Comparison of ENCODE assay signal across 13 cellular contexts in the genomic region with DNA sequence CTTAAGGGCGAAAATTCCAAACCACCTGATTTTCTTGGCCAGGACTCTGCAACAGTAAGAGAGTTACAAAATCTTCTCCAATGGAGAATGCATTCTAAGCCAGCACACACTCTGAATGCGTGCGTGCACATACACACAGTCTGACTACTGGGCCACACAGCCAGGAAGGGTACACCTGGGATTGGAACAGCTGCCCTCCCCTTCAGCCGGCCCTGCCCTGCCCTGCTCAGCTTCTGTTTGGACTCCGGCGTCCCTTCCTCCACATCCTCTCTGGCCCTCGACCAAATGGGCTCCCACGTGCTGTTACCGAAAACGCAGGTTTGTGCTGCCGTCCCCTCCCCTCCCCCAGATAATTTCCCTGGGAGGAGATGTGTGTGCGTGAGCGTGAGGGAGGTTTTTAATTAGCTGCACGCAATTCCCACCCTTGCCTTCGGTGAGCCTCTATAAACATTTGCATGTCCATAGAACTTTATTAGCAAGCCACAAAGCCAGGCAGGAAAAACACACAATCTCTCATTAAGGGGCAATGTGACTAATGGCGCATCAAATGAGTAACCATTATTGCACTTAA. TPM values are rescaled to one million over a fixed set of nuclear protein-coding genes. Genes with fewer than 3 reads are reported as not detected.
DNase-seq lines count a peak whose midpoint lies in the region; ATAC-seq, FAIRE-seq and TF ChIP-seq lines count a peak whose summit lies in the region.
"Had no signal": no experiment of that assay in that cellular context is flagged by ENCODE, and none has a peak within 500 bp of the region (broad histone marks: within the 10 kb centered on the region; RNA-seq: fewer than 3 reads in every experiment).

No MANE protein-coding gene starts in this region.

- H3K9ac ChIP-seq in H1 (replicated peaks in 1 of 4; ENCODE audit: extremely low read depth in 1 of 4, low read depth in 3 of 4, low read length in 3 of 4) = 0 out of 7 replicates have a peak overlapping the region, but pooled peaks of 1 of the 4 experiments have one; percentile 27

- 0 out of 2 replicates have a peak overlapping the region, but pooled peaks have one; percentile 80 for H2BK20ac ChIP-seq in H1 (ENCODE audit: low read length)

- 0 out of 2 replicates have a peak overlapping the region, but pooled peaks have one; percentile 55 for H2BK12ac ChIP-seq in H1 (ENCODE audit: low read depth, low read length)

- peaks cover 17% of the 10 kb centered on the region for H3K4me1 Mint-ChIP-seq in activated CD4-positive, alpha-beta T cell treated with anti-CD3 and anti-CD28 coated beads, Interleukin-2, amount 10 ng/mL, durations not matched to agents 7 days and 5 days
- peaks cover 10% of the 10 kb centered on the region for H3K4me1 Mint-ChIP-seq in activated CD4-positive, alpha-beta T cell treated with anti-CD3 and anti-CD28 coated beads for 36 hours
- peaks cover 50% of the 10 kb centered on the region for H3K4me1 Mint-ChIP-seq in mesothelial cell of epicardium

- H3K27me3 Mint-ChIP-seq in activated CD4-positive, alpha-beta T cell treated with anti-CD3 and anti-CD28 coated beads, Interleukin-2, amount 10 ng/mL, durations not matched to agents 7 days and 5 days = no peaks in the 10 kb centered on the region
- no peaks in the 10 kb centered on the region for H3K27me3 Mint-ChIP-seq in activated CD4-positive, alpha-beta T cell treated with anti-CD3 and anti-CD28 coated beads for 36 hours
- no peaks in the 10 kb centered on the region for H3K27me3 Mint-ChIP-seq in mesothelial cell of epicardium (ENCODE audit: low read depth)
- H3K27me3 Mint-ChIP-seq: activated CD4-positive, alpha-beta memory T cell treated with anti-CD3 and anti-CD28 coated beads for 36 hours had no signal

- no peaks in the 10 kb centered on the region for H3K27me3 ChIP-seq in H1 (replicated peaks in 1 of 4; ENCODE audit: control insufficient read depth in 3 of 4, extremely low read depth in 1 of 4, insufficient read depth in 3 of 4, low read length in 3 of 4)
- no peaks in the 10 kb centered on the region for H3K27me3 ChIP-seq in uterus
- H3K27me3 ChIP-seq: left lung had no signal

- no peak for FAIRE-seq in H1 (lab: Jason Lieb, UNC)
- FAIRE-seq: GM12892 had no signal

- H3K4me3 ChIP-seq in H1 (ENCODE audit: extremely low read depth in 1 of 4, insufficient read depth in 2 of 4, low read depth in 3 of 4, low read length in 4 of 4) (no peak overlapping the region), uterus (no peak overlapping the region)
- H3K4me3 ChIP-seq: left lung had no signal

- no peak for DNase-seq in activated CD4-positive, alpha-beta T cell treated with anti-CD3 and anti-CD28 coated beads, Interleukin-2, amount 10 ng/mL, durations not matched to agents 7 days and 5 days
- no peak for DNase-seq in activated CD4-positive, alpha-beta T cell treated with anti-CD3 and anti-CD28 coated beads for 36 hours
- no peak for DNase-seq in H1 (ENCODE audit: low read depth in 1 of 2, low spot score in 2 of 2)
- DNase-seq in mesothelial cell of epicardium (ENCODE audit: low spot score in 2 of 2, unreplicated experiment in 2 of 2) = no peak
- no peak for DNase-seq in uterus
- no peak for DNase-seq in NCI-H187 (lab: John Stamatoyannopoulos, UW)
- no peak for DNase-seq in NCI-H2196 treated with DMSO at 0.1 percent for 48 hours (lab: John Stamatoyannopoulos, UW; ENCODE audit: unreplicated experiment)
- no peak for DNase-seq in dedifferentiated amniotic fluid mesenchymal stem cell (ENCODE audit: extremely low spot score)
- DNase-seq: activated CD4-positive, alpha-beta memory T cell treated with anti-CD3 and anti-CD28 coated beads for 36 hours; activated gamma-delta T cell treated with Interleukin-2 at 50 U/mL for 16 hours; NK-92 treated with Interleukin-12 subunit alpha and Interleukin-12 subunit beta, amount 100 ng/mL, for 24 hours had no signal

- intact Hi-C loops in activated CD4-positive, alpha-beta T cell treated with anti-CD3 and anti-CD28 coated beads for 36 hours (cut with DNase I, micrococcal nuclease) = no loop called here
- intact Hi-C loops in uterus (cut with DNase I; ENCODE audit: low total_unique reads) = loop anchor here (10.0 kb wide), 1 partner anchor 81 kb away; a partner anchor contains a TSS

- no peak overlapping the region for H3K56ac ChIP-seq in H1 (replicated peaks; ENCODE audit: insufficient read length, low read depth, low read length)

- H3K14ac ChIP-seq in H1 (ENCODE audit: insufficient read length) = no peak overlapping the region

- peaks cover 0 to 4% of the 10 kb centered on the region in 2 experiments; a peak in 1 of 4 replicates for H3K79me2 ChIP-seq in H1 (ENCODE audit: control insufficient read depth in 1 of 2, insufficient read depth in 2 of 2, low read length in 2 of 2)

- peak overlapping the region; percentile 93 for H4K91ac ChIP-seq in H1 (replicated peaks; ENCODE audit: insufficient read length, low read length)

- H4K20me1 ChIP-seq in H1 (replicated peaks in 1 of 2; ENCODE audit: control insufficient read depth in 1 of 2, insufficient read depth in 2 of 2, low read length in 2 of 2) = no peaks in the 10 kb centered on the region

- no peak for TF ChIP-seq EP300 in H1 (IDR thresholded peaks at IDR 0.05; ENCODE audit: borderline replicate concordance in 1 of 2, low read depth in 2 of 2, low read length in 2 of 2)

- H2AFZ ChIP-seq in H1 (ENCODE audit: low read length) = no peak overlapping the region

- H3K4ac ChIP-seq in H1 (replicated peaks; ENCODE audit: insufficient read length, low read depth, low read length) = peak overlapping the region; percentile 57

- H3K9me3 Mint-ChIP-seq in activated CD4-positive, alpha-beta T cell treated with anti-CD3 and anti-CD28 coated beads, Interleukin-2, amount 10 ng/mL, durations not matched to agents 7 days and 5 days = no peaks in the 10 kb centered on the region
- no peaks in the 10 kb centered on the region for H3K9me3 Mint-ChIP-seq in activated CD4-positive, alpha-beta T cell treated with anti-CD3 and anti-CD28 coated beads for 36 hours (ENCODE audit: low read depth)
- no peaks in the 10 kb centered on the region for H3K9me3 Mint-ChIP-seq in mesothelial cell of epicardium
- H3K9me3 Mint-ChIP-seq: activated CD4-positive, alpha-beta memory T cell treated with anti-CD3 and anti-CD28 coated beads for 36 hours had no signal

- 0 out of 2 replicates have a peak, but pooled peaks cover 2% of the 10 kb centered on the region for H3K23me2 ChIP-seq in H1 (ENCODE audit: low read depth, low read length)

- H3K18ac ChIP-seq in H1 (ENCODE audit: extremely low read depth, low read length) = peak overlapping the region; percentile 93

- TF ChIP-seq POLR2A in H1 (IDR thresholded peaks at IDR 0.05; ENCODE audit: control extremely low read depth in 1 of 2, low read depth in 2 of 2, low read length in 2 of 2) = no peak
- TF ChIP-seq POLR2A in uterus (IDR thresholded peaks at IDR 0.05) = no peak

- H3K36me3 ChIP-seq in H1 (ENCODE audit: control insufficient read depth in 2 of 4, insufficient read depth in 4 of 4, low read length in 3 of 4) (no peaks in the 10 kb centered on the region; a peak in 1 of 8 replicates), uterus (no peaks in the 10 kb centered on the region)
- H3K36me3 ChIP-seq: left lung had no signal

- H3K23ac ChIP-seq in H1 (ENCODE audit: insufficient read length) = no peak overlapping the region

- H3K4me2 ChIP-seq in H1 (ENCODE audit: insufficient read depth in 1 of 2, low read depth in 2 of 2, low read length in 2 of 2) = peak overlapping the region; percentile 30 to 31

- H3K27ac ChIP-seq in H1 (ENCODE audit: low read depth, low read length) = no peak overlapping the region
- H3K27ac ChIP-seq in uterus = peak overlapping the region; percentile 82 to 84

- WGBS in H1 (ENCODE audit: extremely low coverage in 1 of 2, insufficient coverage in 1 of 2, insufficient read length in 1 of 2, insufficient replicate concordance in 2 of 2, low coverage in 1 of 2, low lambda C conversion rate in 2 of 2, missing lambda C conversion rate in 1 of 2), 2 experiments = 44% methylated on average over 15 of the region's 16 CpGs; no CpG with 5 or more reads in 1 of the 2 experiments

- no peaks in the 10 kb centered on the region for H3K36me3 Mint-ChIP-seq in activated CD4-positive, alpha-beta T cell treated with anti-CD3 and anti-CD28 coated beads, Interleukin-2, amount 10 ng/mL, durations not matched to agents 7 days and 5 days (ENCODE audit: low read depth)
- H3K36me3 Mint-ChIP-seq in activated CD4-positive, alpha-beta T cell treated with anti-CD3 and anti-CD28 coated beads for 36 hours (ENCODE audit: low read depth) = no peaks in the 10 kb centered on the region
- H3K36me3 Mint-ChIP-seq in mesothelial cell of epicardium = no peaks in the 10 kb centered on the region
- H3K36me3 Mint-ChIP-seq: activated CD4-positive, alpha-beta memory T cell treated with anti-CD3 and anti-CD28 coated beads for 36 hours had no signal

- H3K79me1 ChIP-seq in H1 (ENCODE audit: low read depth, low read length) = peaks cover 13% of the 10 kb centered on the region

- no peak overlapping the region for H4K8ac ChIP-seq in H1 (ENCODE audit: extremely low read depth, insufficient read depth, low read length)

- peak overlapping the region; percentile 32 for H4K5ac ChIP-seq in H1 (ENCODE audit: insufficient read length, low read depth, low read length)

- no peak overlapping the region for H3K4me3 Mint-ChIP-seq in activated CD4-positive, alpha-beta T cell treated with anti-CD3 and anti-CD28 coated beads, Interleukin-2, amount 10 ng/mL, durations not matched to agents 7 days and 5 days
- H3K4me3 Mint-ChIP-seq in activated CD4-positive, alpha-beta T cell treated with anti-CD3 and anti-CD28 coated beads for 36 hours = no peak overlapping the region
- H3K4me3 Mint-ChIP-seq in mesothelial cell of epicardium = no peak overlapping the region
- H3K4me3 Mint-ChIP-seq: activated CD4-positive, alpha-beta memory T cell treated with anti-CD3 and anti-CD28 coated beads for 36 hours had no signal

- H3K9me3 ChIP-seq in H1 (ENCODE audit: insufficient read depth in 2 of 2, low read depth in 1 of 2, low read length in 1 of 2) (no peaks in the 10 kb centered on the region), uterus (no peaks in the 10 kb centered on the region)
- H3K9me3 ChIP-seq: left lung had no signal

- CTCF ChIA-PET in activated CD4-positive, alpha-beta T cell treated with anti-CD3 and anti-CD28 coated beads, Interleukin-2, amount 10 ng/mL, durations not matched to agents 7 days and 5 days (lab: Charles Lee) = interaction anchor here (0.6 to 1.1 kb wide), 3 partner anchors 69 to 391 kb away, joined by 3 to 4 read pairs (median 3); no protein-coding TSS in a partner anchor
- CTCF ChIA-PET in activated CD4-positive, alpha-beta T cell treated with anti-CD3 and anti-CD28 coated beads for 36 hours (lab: Charles Lee) = interaction anchor here (1.3 kb wide), 1 partner anchor 104 kb away, joined by 6 read pairs; no protein-coding TSS in a partner anchor
- CTCF ChIA-PET in H1 (lab: Charles Lee; ENCODE audit: partially characterized antibody) = interaction anchor here (0.6 to 6.5 kb wide), 27 partner anchors 12 to 164 kb away, joined by 3 to 40 read pairs (median 4); a partner anchor contains a TSS

- POLR2A ChIA-PET in activated CD4-positive, alpha-beta T cell treated with anti-CD3 and anti-CD28 coated beads, Interleukin-2, amount 10 ng/mL, durations not matched to agents 7 days and 5 days (lab: Charles Lee) = no interaction called here
- POLR2A ChIA-PET in activated CD4-positive, alpha-beta T cell treated with anti-CD3 and anti-CD28 coated beads for 36 hours (lab: Charles Lee) = no interaction called here
- POLR2A ChIA-PET in H1 (lab: Charles Lee; ENCODE audit: partially characterized antibody) = interaction anchor here (0.7 to 1.4 kb wide), 6 partner anchors 9 to 79 kb away, joined by 3 to 5 read pairs (median 3); a partner anchor contains a TSS

- H3K27ac Mint-ChIP-seq in activated CD4-positive, alpha-beta T cell treated with anti-CD3 and anti-CD28 coated beads, Interleukin-2, amount 10 ng/mL, durations not matched to agents 7 days and 5 days = peak overlapping the region; percentile 95
- no peak overlapping the region for H3K27ac Mint-ChIP-seq in activated CD4-positive, alpha-beta T cell treated with anti-CD3 and anti-CD28 coated beads for 36 hours
- H3K27ac Mint-ChIP-seq in mesothelial cell of epicardium = peak overlapping the region; percentile 95
- H3K27ac Mint-ChIP-seq: activated CD4-positive, alpha-beta memory T cell treated with anti-CD3 and anti-CD28 coated beads for 36 hours had no signal

- peak overlapping the region; percentile 63; the same call in 1 of the 2 replicates for H2BK5ac ChIP-seq in H1 (ENCODE audit: low read depth, low read length)

- peak overlapping the region; percentile 69 for H2BK120ac ChIP-seq in H1 (replicated peaks; ENCODE audit: low read depth, low read length)

- 0 out of 2 replicates have a peak overlapping the region, but pooled peaks have one; percentile 24 for H2AK5ac ChIP-seq in H1 (ENCODE audit: low read depth, low read length)

- no peak for TF ChIP-seq RAD21 in H1 (IDR thresholded peaks at IDR 0.05 in 1 of 2, conservative IDR thresholded peaks at IDR 0.05 in 1 of 2; ENCODE audit: low read depth in 2 of 2, low read length in 2 of 2)

- ATAC-seq in activated CD4-positive, alpha-beta T cell treated with anti-CD3 and anti-CD28 coated beads for 36 hours = no peak

- peaks cover 11 to 49% (median 37%) of the 10 kb centered on the region in 4 experiments for H3K4me1 ChIP-seq in H1 (replicated peaks in 1 of 4; ENCODE audit: control insufficient read depth in 3 of 4, insufficient read depth in 4 of 4, low read length in 3 of 4)
- H3K4me1 ChIP-seq in uterus = peaks cover 0 to 20% of the 10 kb centered on the region in 2 donors

- H2BK15ac ChIP-seq in H1 (ENCODE audit: low read length) = peak overlapping the region; percentile 72; the same call in 1 of the 2 replicates

- no peak for TF ChIP-seq CTCF in H1 (IDR thresholded peaks at IDR 0.05; ENCODE audit: control extremely low read depth in 1 of 3, insufficient read depth in 1 of 3, low read depth in 1 of 3, low read length in 3 of 3)
- TF ChIP-seq CTCF in mesothelial cell of epicardium (IDR thresholded peaks at IDR 0.05; ENCODE audit: unreplicated experiment) = no peak
- TF ChIP-seq CTCF in uterus (IDR thresholded peaks at IDR 0.05) = peak in 1 of 4 experiments; percentile 1

RNA-seq across cellular contexts. Expression of a gene that starts 43.0 kb away (rescaled TPM):
- total RNA-seq in activated CD4-positive, alpha-beta T cell treated with anti-CD3 and anti-CD28 coated beads, Interleukin-2, amount 10 ng/mL, durations not matched to agents 7 days and 5 days = 10 to 100 TPM; 85.5 to 86.8 TPM
- total RNA-seq in activated CD4-positive, alpha-beta T cell treated with anti-CD3 and anti-CD28 coated beads for 36 hours = 10 to 100 TPM; 93.7 to 96.2 TPM
- 81.9 and 82.7 TPM in 2 replicates for total RNA-seq in H1 (2021; fragmentation: NEBNext Ultra II Directional; extraction: Animal tissue kit (Norgen Biotek cat#: 25700))
- 10.7 and 14.7 TPM in 2 replicates for polyA plus RNA-seq in H1 (2011; rRNA removed)
- polyA plus RNA-seq in H1 (2011; cell fraction: cytosol; rRNA removed) = 12.5 TPM
- 15.2 TPM for polyA plus RNA-seq in H1 (2011; cell fraction: nucleus; rRNA removed)
- 52.2 to 103 TPM (median 60.4 TPM) in 4 replicates for polyA plus RNA-seq in H1 (2012, experiment 1 of 2)
- polyA plus RNA-seq in H1 (2012, experiment 2 of 2) = 62.7 TPM
- polyA plus RNA-seq in H1 (2013, experiment 1 of 2) = 53.6 TPM
- 57.8 TPM for polyA plus RNA-seq in H1 (2013, experiment 2 of 2)
- 17.0 and 27.3 TPM in 2 replicates for polyA minus RNA-seq in H1 (2011; rRNA and poly(A)+ RNA removed)
- 37.3 TPM for polyA minus RNA-seq in H1 (2011; cell fraction: cytosol; rRNA and poly(A)+ RNA removed)
- polyA minus RNA-seq in H1 (2011; cell fraction: nucleus; rRNA and poly(A)+ RNA removed) = 21.9 TPM
- 65.1 to 71.9 TPM (median 67.9 TPM) in 3 replicates for total RNA-seq in mesothelial cell of epicardium
- 10 to 100 TPM; 17.4 to 43.2 (median 34.4) TPM for total RNA-seq in uterus

RNA-seq across cellular contexts. Expression of a gene that starts 43.5 kb away (rescaled TPM):
- 10 to 100 TPM; 56.8 to 64.5 TPM for total RNA-seq in activated CD4-positive, alpha-beta T cell treated with anti-CD3 and anti-CD28 coated beads, Interleukin-2, amount 10 ng/mL, durations not matched to agents 7 days and 5 days
- 10 to 100 TPM; 51.5 to 62.3 TPM for total RNA-seq in activated CD4-positive, alpha-beta T cell treated with anti-CD3 and anti-CD28 coated beads for 36 hours
- 60.1 and 64.0 TPM in 2 replicates for total RNA-seq in H1 (2021; fragmentation: NEBNext Ultra II Directional; extraction: Animal tissue kit (Norgen Biotek cat#: 25700))
- polyA plus RNA-seq in H1 (2011; rRNA removed) = 16.0 and 24.0 TPM in 2 replicates
- 25.0 TPM for polyA plus RNA-seq in H1 (2011; cell fraction: cytosol; rRNA removed)
- 18.3 TPM for polyA plus RNA-seq in H1 (2011; cell fraction: nucleus; rRNA removed)
- polyA plus RNA-seq in H1 (2012, experiment 1 of 2) = 33.2 to 61.8 TPM (median 36.0 TPM) in 4 replicates
- polyA plus RNA-seq in H1 (2012, experiment 2 of 2) = 7.7 TPM
- 42.9 TPM for polyA plus RNA-seq in H1 (2013, experiment 1 of 2)
- 46.9 TPM for polyA plus RNA-seq in H1 (2013, experiment 2 of 2)
- polyA minus RNA-seq in H1 (2011; rRNA and poly(A)+ RNA removed) = 44.8 and 60.0 TPM in 2 replicates
- 33.7 TPM for polyA minus RNA-seq in H1 (2011; cell fraction: cytosol; rRNA and poly(A)+ RNA removed)
- 68.5 TPM for polyA minus RNA-seq in H1 (2011; cell fraction: nucleus; rRNA and poly(A)+ RNA removed)
- 47.4 to 49.3 TPM (median 47.7 TPM) in 3 replicates for total RNA-seq in mesothelial cell of epicardium
- 100 to 1,000 TPM in 3 of 4 donors, 10 to 100 TPM in 1; 98.1 to 151 (median 121) TPM for total RNA-seq in uterus
